In the genomic region with DNA sequence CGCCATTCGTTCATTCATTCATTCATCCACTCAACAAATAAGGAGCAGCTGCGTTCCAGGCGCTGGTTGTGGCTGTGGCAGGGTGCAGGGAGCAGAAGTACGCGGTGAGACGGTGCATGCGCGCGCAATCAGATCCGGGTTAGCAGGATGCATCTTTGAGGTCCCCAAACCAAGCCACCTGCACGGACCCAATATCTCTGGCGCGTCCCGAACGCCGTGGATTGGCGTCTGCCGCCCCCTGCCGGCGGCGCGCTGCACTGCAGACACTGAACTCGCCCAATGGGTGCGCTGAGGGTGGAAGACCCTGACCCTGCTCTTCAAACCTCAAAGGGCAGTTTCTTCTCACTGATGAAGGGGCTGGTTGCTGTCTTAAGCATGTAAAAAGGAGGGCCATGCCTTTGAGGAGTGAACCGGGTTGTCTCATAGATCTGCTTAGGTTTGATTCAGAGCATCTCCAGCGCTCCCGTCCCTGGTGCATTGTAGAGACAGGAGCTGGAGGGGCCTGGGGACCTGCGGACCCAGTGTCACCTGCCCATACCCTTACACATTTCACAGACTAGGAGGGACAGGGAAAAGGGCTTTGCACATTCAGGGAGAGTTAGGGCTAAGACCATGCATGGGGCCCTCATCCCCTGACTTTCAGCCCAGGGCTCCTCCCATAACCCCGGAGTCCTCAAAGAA, we compare ENCODE assay signal across 8 cellular contexts.
DNase-seq lines count a peak whose midpoint lies in the region; ATAC-seq and TF ChIP-seq lines count a peak whose summit lies in the region.

No MANE protein-coding gene starts in this region.

- no peaks in the 10 kb centered on the region for H3F3A ChIP-seq in OCI-LY1 (ENCODE audit: insufficient read depth, low read length)

- H4K20me1 ChIP-seq in OCI-LY1 (ENCODE audit: insufficient read depth, low read length) = no peaks in the 10 kb centered on the region

- no peak overlapping the region for H4K91ac ChIP-seq in neuronal stem cell (ENCODE audit: low read depth, low read length, poor library complexity)

- DNase-seq in GM06990 (ENCODE audit: extremely low read depth, insufficient read length) (peak; percentile 78), fibroblast of the conjunctiva (ENCODE audit: low read depth) (peak; percentile 9), neuronal stem cell (ENCODE audit: low spot score) (peak; percentile 59), superior temporal gyrus (ENCODE audit: extremely low spot score) (peak; percentile 77)
- peak; percentile 88 to 90 for DNase-seq in activated T-cell treated with anti-CD3 and anti-CD28 coated beads, Interleukin-2, amount 50 U/mL, for 48 hours

- no peak overlapping the region for H4K8ac ChIP-seq in neuronal stem cell (ENCODE audit: low read depth, low read length)

- H3K79me2 ChIP-seq in OCI-LY1 (ENCODE audit: insufficient read depth, low read length) = no peaks in the 10 kb centered on the region

- peak; percentile 76 for ATAC-seq in HG02884 (IDR thresholded peaks at IDR 0.05; ENCODE audit: unreplicated experiment)
- no peak for ATAC-seq in GM21526 (IDR thresholded peaks at IDR 0.05; ENCODE audit: low FRiP score, unreplicated experiment)

- no peak overlapping the region for H3K4me3 ChIP-seq in GM06990 (replicated peaks; ENCODE audit: low read depth, low read length)
- H3K4me3 ChIP-seq in OCI-LY1 (ENCODE audit: low read depth, low read length, poor library complexity, severe bottlenecking) = peak overlapping the region; percentile 30
- no peak overlapping the region for H3K4me3 ChIP-seq in neuronal stem cell (ENCODE audit: low read length in 2 of 2)

- H3K14ac ChIP-seq in neuronal stem cell (ENCODE audit: low read length) = no peak overlapping the region

- no peak overlapping the region for H2BK12ac ChIP-seq in neuronal stem cell (ENCODE audit: low read length)

- no peak overlapping the region for H2BK15ac ChIP-seq in neuronal stem cell (ENCODE audit: low read length)

- no peaks in the 10 kb centered on the region for H3K9me2 ChIP-seq in OCI-LY1 (ENCODE audit: low read depth, low read length)

- peaks cover 10% of the 10 kb centered on the region for H3K4me1 ChIP-seq in OCI-LY1 (ENCODE audit: insufficient read depth, low read length, severe bottlenecking)
- H3K4me1 ChIP-seq in neuronal stem cell (ENCODE audit: control insufficient read depth in 2 of 2, insufficient read depth in 1 of 2, low read depth in 1 of 2, low read length in 2 of 2) = peaks cover 0 to 1% of the 10 kb centered on the region in 2 donors

- H3K27me3 ChIP-seq in GM06990 (replicated peaks; ENCODE audit: control insufficient read depth, insufficient read depth, low read length) = no peaks in the 10 kb centered on the region
- H3K27me3 ChIP-seq in OCI-LY1 (ENCODE audit: insufficient read depth, low read length) = no peaks in the 10 kb centered on the region; the same call in 1 of the 2 replicates
- H3K27me3 ChIP-seq in neuronal stem cell (ENCODE audit: control insufficient read depth in 3 of 3, insufficient read depth in 3 of 3, low read depth in 1 of 3, low read length in 3 of 3) = peaks cover 0 to 8% (median 2%) of the 10 kb centered on the region in 3 experiments

- peak overlapping the region; percentile 38; the same call in 1 of the 2 replicates for H3K4me2 ChIP-seq in OCI-LY1 (ENCODE audit: low read length)
- H3K4me2 ChIP-seq in neuronal stem cell (ENCODE audit: insufficient read depth, low read length, poor library complexity, severe bottlenecking) = no peak overlapping the region

- H3K27ac ChIP-seq in OCI-LY1 (ENCODE audit: low read depth, low read length, poor library complexity, severe bottlenecking) (no peak overlapping the region), neuronal stem cell (replicated peaks; ENCODE audit: low read length) (no peak overlapping the region)

- peak overlapping the region; percentile 11 for H3K18ac ChIP-seq in neuronal stem cell (ENCODE audit: low read length)

- no CpG with 5 or more reads among the region's 30 CpGs for WGBS in neuronal stem cell (ENCODE audit: extremely low coverage in 2 of 2, insufficient read length in 2 of 2, insufficient replicate concordance in 1 of 2), 2 donors

- no peaks in the 10 kb centered on the region for H3K9me3 ChIP-seq in OCI-LY1 (ENCODE audit: low read length)
- H3K9me3 ChIP-seq in neuronal stem cell (replicated peaks in 1 of 2; ENCODE audit: control insufficient read depth in 2 of 2, insufficient read depth in 1 of 2, low read depth in 1 of 2, low read length in 2 of 2) = no peaks in the 10 kb centered on the region

- H3K9ac ChIP-seq in OCI-LY1 (ENCODE audit: low read length) (no peak overlapping the region), neuronal stem cell (ENCODE audit: low read depth, low read length, poor library complexity) (peak overlapping the region; percentile 7)

- no peak overlapping the region for H3K4ac ChIP-seq in neuronal stem cell (ENCODE audit: low read length)

- H3K79me1 ChIP-seq in neuronal stem cell (ENCODE audit: low read depth, low read length) = no peaks in the 10 kb centered on the region

- no peak overlapping the region for H2AFZ ChIP-seq in OCI-LY1 (ENCODE audit: low read length)
- H2AFZ ChIP-seq in neuronal stem cell (ENCODE audit: low read length) = no peak overlapping the region

- H3K23ac ChIP-seq in neuronal stem cell (ENCODE audit: low read depth, low read length, poor library complexity) = peak overlapping the region; percentile 52

- H2BK120ac ChIP-seq in neuronal stem cell (ENCODE audit: low read depth, low read length) = no peak overlapping the region

- TF ChIP-seq CTCF in GM06990 (IDR thresholded peaks at IDR 0.05; ENCODE audit: insufficient read depth, low read length, poor library complexity, severe bottlenecking) (peak; percentile 99), OCI-LY1 (IDR thresholded peaks at IDR 0.05; ENCODE audit: low read length) (peak; percentile 100)

- H2AK5ac ChIP-seq in neuronal stem cell (ENCODE audit: low read depth, low read length) = no peak overlapping the region

- H3K36me3 ChIP-seq in GM06990 (ENCODE audit: control insufficient read depth, insufficient read depth, low read length) (no peaks in the 10 kb centered on the region), OCI-LY1 (ENCODE audit: insufficient read depth, low read length) (no peaks in the 10 kb centered on the region), neuronal stem cell (replicated peaks in 1 of 2; ENCODE audit: control insufficient read depth in 2 of 2, insufficient read depth in 2 of 2, low read length in 2 of 2) (no peaks in the 10 kb centered on the region)

- no peak overlapping the region for H2BK5ac ChIP-seq in neuronal stem cell (ENCODE audit: low read length)

Comparison
In these comparisons a context has a peak if more than half of its experiments do, and no peak if none do; other contexts are left out.
1. DNase-seq: peak in every context shown above with its lines; median percentile 89 in activated T-cell treated with anti-CD3 and anti-CD28 coated beads, Interleukin-2, amount 50 U/mL, for 48 hours; 78 in GM06990; 77 in superior temporal gyrus; 59 in neuronal stem cell; 9 in fibroblast of the conjunctiva.